2 cellular contexts compared by ENCODE assay signal in the genomic region with DNA sequence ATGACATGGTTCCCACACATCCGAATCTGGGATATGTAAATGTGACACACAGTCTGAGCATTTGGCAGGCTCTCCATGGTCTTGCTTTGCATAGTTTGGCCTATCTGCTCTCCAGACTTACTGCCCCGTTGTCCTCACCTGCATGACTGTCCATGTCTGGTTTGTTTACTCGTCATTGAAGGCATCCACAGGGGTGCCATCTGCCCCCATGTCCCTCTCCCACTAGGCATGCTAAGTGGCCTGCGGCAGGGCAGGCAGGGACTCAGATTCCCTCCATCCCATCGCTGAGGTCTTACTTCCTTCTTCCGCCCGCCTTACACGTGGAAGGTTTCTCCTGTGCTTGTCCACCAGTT.
TF ChIP-seq lines count a peak whose summit lies in the region.

No MANE protein-coding gene starts in this region.

TF ChIP-seq in liver, 16 proteins besides CTCF, POLR2A, EP300 and RAD21:
- TF ChIP-seq JUND (IDR thresholded peaks at IDR 0.05) (no peak), GABPA (IDR thresholded peaks at IDR 0.05 in 1 of 2, conservative IDR thresholded peaks at IDR 0.05 in 1 of 2) (no peak), FOXA1 (IDR thresholded peaks at IDR 0.05) (no peak), ATF3 (IDR thresholded peaks at IDR 0.05) (no peak), HNF4A (conservative IDR thresholded peaks at IDR 0.05) (peak; percentile 1 to 2), EGR1 (IDR thresholded peaks at IDR 0.05; ENCODE audit: low read depth in 2 of 2) (no peak), FOXA2 (IDR thresholded peaks at IDR 0.05) (no peak), TAF1 (conservative IDR thresholded peaks at IDR 0.05) (no peak), RXRA (IDR thresholded peaks at IDR 0.05) (peak in 1 of 2 donors; percentile 23), SP1 (IDR thresholded peaks at IDR 0.05) (peak; percentile 29), NR2F2 (IDR thresholded peaks at IDR 0.05) (no peak), YY1 (IDR thresholded peaks at IDR 0.05) (no peak), REST (IDR thresholded peaks at IDR 0.05) (no peak)
- TF ChIP-seq, protein P1, sequence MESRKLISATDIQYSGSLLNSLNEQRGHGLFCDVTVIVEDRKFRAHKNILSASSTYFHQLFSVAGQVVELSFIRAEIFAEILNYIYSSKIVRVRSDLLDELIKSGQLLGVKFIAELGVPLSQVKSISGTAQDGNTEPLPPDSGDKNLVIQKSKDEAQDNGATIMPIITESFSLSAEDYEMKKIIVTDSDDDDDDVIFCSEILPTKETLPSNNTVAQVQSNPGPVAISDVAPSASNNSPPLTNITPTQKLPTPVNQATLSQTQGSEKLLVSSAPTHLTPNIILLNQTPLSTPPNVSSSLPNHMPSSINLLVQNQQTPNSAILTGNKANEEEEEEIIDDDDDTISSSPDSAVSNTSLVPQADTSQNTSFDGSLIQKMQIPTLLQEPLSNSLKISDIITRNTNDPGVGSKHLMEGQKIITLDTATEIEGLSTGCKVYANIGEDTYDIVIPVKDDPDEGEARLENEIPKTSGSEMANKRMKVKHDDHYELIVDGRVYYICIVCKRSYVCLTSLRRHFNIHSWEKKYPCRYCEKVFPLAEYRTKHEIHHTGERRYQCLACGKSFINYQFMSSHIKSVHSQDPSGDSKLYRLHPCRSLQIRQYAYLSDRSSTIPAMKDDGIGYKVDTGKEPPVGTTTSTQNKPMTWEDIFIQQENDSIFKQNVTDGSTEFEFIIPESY (IDR thresholded peaks at IDR 0.05) = no peak
- TF ChIP-seq, protein P2, sequence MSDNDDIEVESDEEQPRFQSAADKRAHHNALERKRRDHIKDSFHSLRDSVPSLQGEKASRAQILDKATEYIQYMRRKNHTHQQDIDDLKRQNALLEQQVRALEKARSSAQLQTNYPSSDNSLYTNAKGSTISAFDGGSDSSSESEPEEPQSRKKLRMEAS (IDR thresholded peaks at IDR 0.05) = no peak

TF ChIP-seq in HepG2, 621 proteins besides CTCF, POLR2A, EP300 and RAD21:
- TF ChIP-seq, protein P3, sequence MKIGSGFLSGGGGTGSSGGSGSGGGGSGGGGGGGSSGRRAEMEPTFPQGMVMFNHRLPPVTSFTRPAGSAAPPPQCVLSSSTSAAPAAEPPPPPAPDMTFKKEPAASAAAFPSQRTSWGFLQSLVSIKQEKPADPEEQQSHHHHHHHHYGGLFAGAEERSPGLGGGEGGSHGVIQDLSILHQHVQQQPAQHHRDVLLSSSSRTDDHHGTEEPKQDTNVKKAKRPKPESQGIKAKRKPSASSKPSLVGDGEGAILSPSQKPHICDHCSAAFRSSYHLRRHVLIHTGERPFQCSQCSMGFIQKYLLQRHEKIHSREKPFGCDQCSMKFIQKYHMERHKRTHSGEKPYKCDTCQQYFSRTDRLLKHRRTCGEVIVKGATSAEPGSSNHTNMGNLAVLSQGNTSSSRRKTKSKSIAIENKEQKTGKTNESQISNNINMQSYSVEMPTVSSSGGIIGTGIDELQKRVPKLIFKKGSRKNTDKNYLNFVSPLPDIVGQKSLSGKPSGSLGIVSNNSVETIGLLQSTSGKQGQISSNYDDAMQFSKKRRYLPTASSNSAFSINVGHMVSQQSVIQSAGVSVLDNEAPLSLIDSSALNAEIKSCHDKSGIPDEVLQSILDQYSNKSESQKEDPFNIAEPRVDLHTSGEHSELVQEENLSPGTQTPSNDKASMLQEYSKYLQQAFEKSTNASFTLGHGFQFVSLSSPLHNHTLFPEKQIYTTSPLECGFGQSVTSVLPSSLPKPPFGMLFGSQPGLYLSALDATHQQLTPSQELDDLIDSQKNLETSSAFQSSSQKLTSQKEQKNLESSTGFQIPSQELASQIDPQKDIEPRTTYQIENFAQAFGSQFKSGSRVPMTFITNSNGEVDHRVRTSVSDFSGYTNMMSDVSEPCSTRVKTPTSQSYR (CRISPR knock-in tag; IDR thresholded peaks at IDR 0.05; ENCODE audit: borderline replicate concordance) = no peak
- TF ChIP-seq, protein P4, sequence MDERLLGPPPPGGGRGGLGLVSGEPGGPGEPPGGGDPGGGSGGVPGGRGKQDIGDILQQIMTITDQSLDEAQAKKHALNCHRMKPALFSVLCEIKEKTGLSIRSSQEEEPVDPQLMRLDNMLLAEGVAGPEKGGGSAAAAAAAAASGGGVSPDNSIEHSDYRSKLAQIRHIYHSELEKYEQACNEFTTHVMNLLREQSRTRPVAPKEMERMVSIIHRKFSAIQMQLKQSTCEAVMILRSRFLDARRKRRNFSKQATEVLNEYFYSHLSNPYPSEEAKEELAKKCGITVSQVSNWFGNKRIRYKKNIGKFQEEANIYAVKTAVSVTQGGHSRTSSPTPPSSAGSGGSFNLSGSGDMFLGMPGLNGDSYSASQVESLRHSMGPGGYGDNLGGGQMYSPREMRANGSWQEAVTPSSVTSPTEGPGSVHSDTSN (CRISPR knock-in tag; IDR thresholded peaks at IDR 0.05) = no peak
- TF ChIP-seq ZBTB3 (CRISPR knock-in tag; IDR thresholded peaks at IDR 0.05; ENCODE audit: borderline replicate concordance, low read depth) (no peak), ATF3 (CRISPR knock-in tag; IDR thresholded peaks at IDR 0.05) (no peak), ZNF256 (CRISPR knock-in tag; conservative IDR thresholded peaks at IDR 0.05) (no peak), ZNF24 (IDR thresholded peaks at IDR 0.05) (no peak), ZNF850 (CRISPR knock-in tag; conservative IDR thresholded peaks at IDR 0.05) (no peak), ZFX (CRISPR knock-in tag; IDR thresholded peaks at IDR 0.05; ENCODE audit: low read depth) (no peak), RARA (CRISPR knock-in tag; IDR thresholded peaks at IDR 0.05) (no peak), ADNP (CRISPR knock-in tag; IDR thresholded peaks at IDR 0.05) (no peak), HNF4A (CRISPR knock-in tag; IDR thresholded peaks at IDR 0.05) (no peak), ZNF737 (CRISPR knock-in tag; IDR thresholded peaks at IDR 0.05; ENCODE audit: borderline replicate concordance) (no peak), TFDP2 (CRISPR knock-in tag; IDR thresholded peaks at IDR 0.05) (no peak), ZNF512 (CRISPR knock-in tag; IDR thresholded peaks at IDR 0.05) (no peak), ZNF614 (CRISPR knock-in tag; IDR thresholded peaks at IDR 0.05; ENCODE audit: borderline replicate concordance) (no peak), RFX3 (CRISPR knock-in tag; IDR thresholded peaks at IDR 0.05) (no peak), KLF9 (CRISPR knock-in tag; IDR thresholded peaks at IDR 0.05; ENCODE audit: low read depth) (no peak), SETDB1 (CRISPR knock-in tag; IDR thresholded peaks at IDR 0.05; ENCODE audit: borderline replicate concordance) (no peak)
- TF ChIP-seq, protein P5, sequence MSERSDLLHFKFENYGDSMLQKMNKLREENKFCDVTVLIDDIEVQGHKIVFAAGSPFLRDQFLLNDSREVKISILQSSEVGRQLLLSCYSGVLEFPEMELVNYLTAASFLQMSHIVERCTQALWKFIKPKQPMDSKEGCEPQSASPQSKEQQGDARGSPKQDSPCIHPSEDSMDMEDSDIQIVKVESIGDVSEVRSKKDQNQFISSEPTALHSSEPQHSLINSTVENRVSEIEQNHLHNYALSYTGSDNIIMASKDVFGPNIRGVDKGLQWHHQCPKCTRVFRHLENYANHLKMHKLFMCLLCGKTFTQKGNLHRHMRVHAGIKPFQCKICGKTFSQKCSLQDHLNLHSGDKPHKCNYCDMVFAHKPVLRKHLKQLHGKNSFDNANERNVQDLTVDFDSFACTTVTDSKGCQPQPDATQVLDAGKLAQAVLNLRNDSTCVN (CRISPR knock-in tag; IDR thresholded peaks at IDR 0.05; ENCODE audit: borderline replicate concordance) = no peak
